Comparison of ENCODE assay signal across 1 cellular context in the genomic region with DNA sequence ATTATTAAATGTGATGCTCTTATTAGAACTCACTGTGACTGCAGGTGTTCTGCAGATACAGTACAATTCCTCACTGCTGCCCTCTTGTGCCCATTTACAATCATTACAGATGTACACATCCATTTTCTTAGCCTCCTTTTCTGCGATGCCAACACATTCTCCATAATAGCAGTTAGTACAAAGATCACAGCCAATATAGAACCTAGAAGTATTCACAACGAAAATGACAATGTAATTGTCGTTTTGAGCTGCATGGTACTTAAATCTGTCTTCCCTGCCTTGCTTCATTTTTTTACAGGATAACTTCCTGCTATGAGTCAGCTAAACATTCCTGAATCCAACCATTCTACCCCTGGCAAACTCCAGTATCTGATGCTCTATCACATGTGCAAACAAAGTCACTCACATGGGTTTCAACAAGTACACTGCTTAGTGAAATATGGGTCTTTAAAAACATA.
TF ChIP-seq lines count a peak whose summit lies in the region.
"Not testable (repeated sequence)": the region's sequence is repeated elsewhere in the genome, so short reads cannot be mapped to it uniquely, and the experiment has no call there.

No MANE protein-coding gene starts in this region.

TF ChIP-seq in K562, 482 proteins besides CTCF, POLR2A, EP300 and RAD21 (continued from another document):
- TF ChIP-seq, protein P1, sequence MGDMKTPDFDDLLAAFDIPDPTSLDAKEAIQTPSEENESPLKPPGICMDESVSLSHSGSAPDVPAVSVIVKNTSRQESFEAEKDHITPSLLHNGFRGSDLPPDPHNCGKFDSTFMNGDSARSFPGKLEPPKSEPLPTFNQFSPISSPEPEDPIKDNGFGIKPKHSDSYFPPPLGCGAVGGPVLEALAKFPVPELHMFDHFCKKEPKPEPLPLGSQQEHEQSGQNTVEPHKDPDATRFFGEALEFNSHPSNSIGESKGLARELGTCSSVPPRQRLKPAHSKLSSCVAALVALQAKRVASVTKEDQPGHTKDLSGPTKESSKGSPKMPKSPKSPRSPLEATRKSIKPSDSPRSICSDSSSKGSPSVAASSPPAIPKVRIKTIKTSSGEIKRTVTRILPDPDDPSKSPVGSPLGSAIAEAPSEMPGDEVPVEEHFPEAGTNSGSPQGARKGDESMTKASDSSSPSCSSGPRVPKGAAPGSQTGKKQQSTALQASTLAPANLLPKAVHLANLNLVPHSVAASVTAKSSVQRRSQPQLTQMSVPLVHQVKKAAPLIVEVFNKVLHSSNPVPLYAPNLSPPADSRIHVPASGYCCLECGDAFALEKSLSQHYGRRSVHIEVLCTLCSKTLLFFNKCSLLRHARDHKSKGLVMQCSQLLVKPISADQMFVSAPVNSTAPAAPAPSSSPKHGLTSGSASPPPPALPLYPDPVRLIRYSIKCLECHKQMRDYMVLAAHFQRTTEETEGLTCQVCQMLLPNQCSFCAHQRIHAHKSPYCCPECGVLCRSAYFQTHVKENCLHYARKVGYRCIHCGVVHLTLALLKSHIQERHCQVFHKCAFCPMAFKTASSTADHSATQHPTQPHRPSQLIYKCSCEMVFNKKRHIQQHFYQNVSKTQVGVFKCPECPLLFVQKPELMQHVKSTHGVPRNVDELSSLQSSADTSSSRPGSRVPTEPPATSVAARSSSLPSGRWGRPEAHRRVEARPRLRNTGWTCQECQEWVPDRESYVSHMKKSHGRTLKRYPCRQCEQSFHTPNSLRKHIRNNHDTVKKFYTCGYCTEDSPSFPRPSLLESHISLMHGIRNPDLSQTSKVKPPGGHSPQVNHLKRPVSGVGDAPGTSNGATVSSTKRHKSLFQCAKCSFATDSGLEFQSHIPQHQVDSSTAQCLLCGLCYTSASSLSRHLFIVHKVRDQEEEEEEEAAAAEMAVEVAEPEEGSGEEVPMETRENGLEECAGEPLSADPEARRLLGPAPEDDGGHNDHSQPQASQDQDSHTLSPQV (IDR thresholded peaks at IDR 0.05) = peak; percentile 38; the same call in 1 of the 2 replicates
- 0 out of 2 replicates have a peak, but pooled peaks have one; percentile 16 for TF ChIP-seq MAFF (IDR thresholded peaks at IDR 0.05; ENCODE audit: low read length)
- TF ChIP-seq RCOR1 (IDR thresholded peaks at IDR 0.05; ENCODE audit: borderline replicate concordance in 1 of 2, low read depth in 2 of 2, low read length in 2 of 2) = peak in 1 of 2 experiments; percentile 35; a peak in 1 of 4 replicates
- TF ChIP-seq GATAD2B (IDR thresholded peaks at IDR 0.05; ENCODE audit: borderline replicate concordance) = 0 out of 2 replicates have a peak, but pooled peaks have one; percentile 39
- TF ChIP-seq, protein P2, sequence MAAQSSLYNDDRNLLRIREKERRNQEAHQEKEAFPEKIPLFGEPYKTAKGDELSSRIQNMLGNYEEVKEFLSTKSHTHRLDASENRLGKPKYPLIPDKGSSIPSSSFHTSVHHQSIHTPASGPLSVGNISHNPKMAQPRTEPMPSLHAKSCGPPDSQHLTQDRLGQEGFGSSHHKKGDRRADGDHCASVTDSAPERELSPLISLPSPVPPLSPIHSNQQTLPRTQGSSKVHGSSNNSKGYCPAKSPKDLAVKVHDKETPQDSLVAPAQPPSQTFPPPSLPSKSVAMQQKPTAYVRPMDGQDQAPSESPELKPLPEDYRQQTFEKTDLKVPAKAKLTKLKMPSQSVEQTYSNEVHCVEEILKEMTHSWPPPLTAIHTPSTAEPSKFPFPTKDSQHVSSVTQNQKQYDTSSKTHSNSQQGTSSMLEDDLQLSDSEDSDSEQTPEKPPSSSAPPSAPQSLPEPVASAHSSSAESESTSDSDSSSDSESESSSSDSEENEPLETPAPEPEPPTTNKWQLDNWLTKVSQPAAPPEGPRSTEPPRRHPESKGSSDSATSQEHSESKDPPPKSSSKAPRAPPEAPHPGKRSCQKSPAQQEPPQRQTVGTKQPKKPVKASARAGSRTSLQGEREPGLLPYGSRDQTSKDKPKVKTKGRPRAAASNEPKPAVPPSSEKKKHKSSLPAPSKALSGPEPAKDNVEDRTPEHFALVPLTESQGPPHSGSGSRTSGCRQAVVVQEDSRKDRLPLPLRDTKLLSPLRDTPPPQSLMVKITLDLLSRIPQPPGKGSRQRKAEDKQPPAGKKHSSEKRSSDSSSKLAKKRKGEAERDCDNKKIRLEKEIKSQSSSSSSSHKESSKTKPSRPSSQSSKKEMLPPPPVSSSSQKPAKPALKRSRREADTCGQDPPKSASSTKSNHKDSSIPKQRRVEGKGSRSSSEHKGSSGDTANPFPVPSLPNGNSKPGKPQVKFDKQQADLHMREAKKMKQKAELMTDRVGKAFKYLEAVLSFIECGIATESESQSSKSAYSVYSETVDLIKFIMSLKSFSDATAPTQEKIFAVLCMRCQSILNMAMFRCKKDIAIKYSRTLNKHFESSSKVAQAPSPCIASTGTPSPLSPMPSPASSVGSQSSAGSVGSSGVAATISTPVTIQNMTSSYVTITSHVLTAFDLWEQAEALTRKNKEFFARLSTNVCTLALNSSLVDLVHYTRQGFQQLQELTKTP (IDR thresholded peaks at IDR 0.05; ENCODE audit: low read depth in 1 of 2, partially characterized antibody in 2 of 2) = peak in 1 of 2 experiments; percentile 24
- peak; percentile 44; the same call in 1 of the 2 replicates for TF ChIP-seq NCOR1 (IDR thresholded peaks at IDR 0.05)
- TF ChIP-seq NFE2 (IDR thresholded peaks at IDR 0.05; ENCODE audit: low read depth) = peak; percentile 64
- peak; percentile 69; the same call in 1 of the 2 replicates for TF ChIP-seq CTBP1 (IDR thresholded peaks at IDR 0.05; ENCODE audit: borderline replicate concordance)
- 0 out of 2 replicates have a peak, but pooled peaks have one; percentile 24 for TF ChIP-seq GABPB1 (CRISPR knock-in tag; IDR thresholded peaks at IDR 0.05)
- TF ChIP-seq, protein P3, sequence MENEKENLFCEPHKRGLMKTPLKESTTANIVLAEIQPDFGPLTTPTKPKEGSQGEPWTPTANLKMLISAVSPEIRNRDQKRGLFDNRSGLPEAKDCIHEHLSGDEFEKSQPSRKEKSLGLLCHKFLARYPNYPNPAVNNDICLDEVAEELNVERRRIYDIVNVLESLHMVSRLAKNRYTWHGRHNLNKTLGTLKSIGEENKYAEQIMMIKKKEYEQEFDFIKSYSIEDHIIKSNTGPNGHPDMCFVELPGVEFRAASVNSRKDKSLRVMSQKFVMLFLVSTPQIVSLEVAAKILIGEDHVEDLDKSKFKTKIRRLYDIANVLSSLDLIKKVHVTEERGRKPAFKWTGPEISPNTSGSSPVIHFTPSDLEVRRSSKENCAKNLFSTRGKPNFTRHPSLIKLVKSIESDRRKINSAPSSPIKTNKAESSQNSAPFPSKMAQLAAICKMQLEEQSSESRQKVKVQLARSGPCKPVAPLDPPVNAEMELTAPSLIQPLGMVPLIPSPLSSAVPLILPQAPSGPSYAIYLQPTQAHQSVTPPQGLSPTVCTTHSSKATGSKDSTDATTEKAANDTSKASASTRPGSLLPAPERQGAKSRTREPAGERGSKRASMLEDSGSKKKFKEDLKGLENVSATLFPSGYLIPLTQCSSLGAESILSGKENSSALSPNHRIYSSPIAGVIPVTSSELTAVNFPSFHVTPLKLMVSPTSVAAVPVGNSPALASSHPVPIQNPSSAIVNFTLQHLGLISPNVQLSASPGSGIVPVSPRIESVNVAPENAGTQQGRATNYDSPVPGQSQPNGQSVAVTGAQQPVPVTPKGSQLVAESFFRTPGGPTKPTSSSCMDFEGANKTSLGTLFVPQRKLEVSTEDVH (IDR thresholded peaks at IDR 0.05; ENCODE audit: low read depth, partially characterized antibody) = peak; percentile 15
- not testable (repeated sequence) for TF ChIP-seq JUND (IDR thresholded peaks at IDR 0.05; ENCODE audit: borderline replicate concordance, low read depth, low read length)
- TF ChIP-seq JUND (tag; IDR thresholded peaks at IDR 0.05; ENCODE audit: borderline replicate concordance, low read depth, low read length) = peak; percentile 68; the same call in 2 of the 3 replicates
- TF ChIP-seq SMARCA4 (IDR thresholded peaks at IDR 0.05) = peak; percentile 58; the same call in 1 of the 2 replicates
- TF ChIP-seq C11orf30 (IDR thresholded peaks at IDR 0.05; ENCODE audit: low read depth) = peak; percentile 75
- TF ChIP-seq ARID1B (IDR thresholded peaks at IDR 0.05) = 0 out of 2 replicates have a peak, but pooled peaks have one; percentile 12
- peak; percentile 17 to 49; a peak in 1 of 4 replicates for TF ChIP-seq FOXA3 (CRISPR knock-in tag; conservative IDR thresholded peaks at IDR 0.05 in 1 of 2, IDR thresholded peaks at IDR 0.05 in 1 of 2)
- TF ChIP-seq, protein P4, sequence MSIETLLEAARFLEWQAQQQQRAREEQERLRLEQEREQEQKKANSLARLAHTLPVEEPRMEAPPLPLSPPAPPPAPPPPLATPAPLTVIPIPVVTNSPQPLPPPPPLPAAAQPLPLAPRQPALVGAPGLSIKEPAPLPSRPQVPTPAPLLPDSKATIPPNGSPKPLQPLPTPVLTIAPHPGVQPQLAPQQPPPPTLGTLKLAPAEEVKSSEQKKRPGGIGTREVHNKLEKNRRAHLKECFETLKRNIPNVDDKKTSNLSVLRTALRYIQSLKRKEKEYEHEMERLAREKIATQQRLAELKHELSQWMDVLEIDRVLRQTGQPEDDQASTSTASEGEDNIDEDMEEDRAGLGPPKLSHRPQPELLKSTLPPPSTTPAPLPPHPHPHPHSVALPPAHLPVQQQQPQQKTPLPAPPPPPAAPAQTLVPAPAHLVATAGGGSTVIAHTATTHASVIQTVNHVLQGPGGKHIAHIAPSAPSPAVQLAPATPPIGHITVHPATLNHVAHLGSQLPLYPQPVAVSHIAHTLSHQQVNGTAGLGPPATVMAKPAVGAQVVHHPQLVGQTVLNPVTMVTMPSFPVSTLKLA (conservative IDR thresholded peaks at IDR 0.05) = peak in 1 of 2 experiments; percentile 24; a peak in 1 of 4 replicates
- TF ChIP-seq DACH1 (IDR thresholded peaks at IDR 0.05; ENCODE audit: partially characterized antibody) = peak; percentile 36
- TF ChIP-seq ZNF316 (IDR thresholded peaks at IDR 0.05) = peak; percentile 72
